ENCODE assay signal across 14 cellular contexts in the genomic region with DNA sequence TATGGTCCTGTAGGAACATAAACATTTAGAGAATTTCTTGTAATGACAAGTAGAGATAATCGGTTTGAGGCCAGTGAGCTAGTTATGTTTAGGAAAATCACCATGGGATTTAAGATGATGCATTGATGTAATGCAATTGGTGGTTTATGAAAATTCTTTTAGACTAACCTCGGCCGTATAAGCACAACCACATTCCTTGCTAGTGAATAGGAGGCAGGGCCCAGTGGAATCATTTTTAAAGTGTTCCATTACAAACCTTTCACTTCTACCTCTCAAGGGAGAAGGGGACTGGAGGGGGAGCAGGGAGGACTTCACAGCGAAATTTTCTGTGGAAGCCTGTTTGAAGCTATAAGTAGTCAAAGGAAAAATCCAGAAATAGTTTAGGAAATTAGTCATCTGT.
A peak's percentile ranks its signal among the peaks of the same experiment; 100 is the strongest.
DNase-seq lines count a peak whose midpoint lies in the region; TF ChIP-seq lines count a peak whose summit lies in the region.
"Had no signal": no experiment of that assay in that cellular context is flagged by ENCODE, and none has a peak within 500 bp of the region (broad histone marks: within the 10 kb centered on the region; RNA-seq: fewer than 3 reads in every experiment).

No MANE protein-coding gene starts in this region.

- peak; percentile 67 for DNase-seq in HT1080 (ENCODE audit: low read depth)
- peak; percentile 91 for DNase-seq in astrocyte of the cerebellum (ENCODE audit: low read depth)
- peak; percentile 85 for DNase-seq in kidney glomerular epithelial cell (lab: John Stamatoyannopoulos, UW)
- DNase-seq in activated naive CD4-positive, alpha-beta T cell treated with anti-CD3 and anti-CD28 coated beads, Interleukin-2, amount 50 U/mL, for 16 hours, result no peak
- DNase-seq in effector CD4-positive, alpha-beta T cell, result no peak
- no peak for DNase-seq in stimulated activated CD4-positive, alpha-beta T cell treated with anti-CD3 and anti-CD28 coated beads, Interleukin-2, amount 100 ng/mL, for 24 hours
- DNase-seq in retina, result no peak
- DNase-seq: activated CD4-positive, alpha-beta T cell treated with anti-CD3 and anti-CD28 coated beads for 1 hour; BE2C; H9; naive B cell; NCI-H2171 treated with DMSO at 0.1 percent for 48 hours; Right ventricle myocardium superior had no signal

- in situ Hi-C loops in astrocyte of the cerebellum (cut with HindIII; ENCODE audit: low sequenced_read_pairs), result no loop called here

- H2AFZ ChIP-seq in ACC112 (ENCODE audit: low read length, unreplicated experiment), result peak overlapping the region; percentile 28

- no peaks in the 10 kb centered on the region for H3K27me3 ChIP-seq in ACC112 (ENCODE audit: insufficient read depth, low read length)
- H3K27me3 ChIP-seq: BE2C had no signal

- H3K36me3 ChIP-seq in ACC112 (ENCODE audit: insufficient read depth, low read length), result no peaks in the 10 kb centered on the region
- H3K36me3 ChIP-seq: BE2C had no signal

- H3K27ac ChIP-seq in ACC112 (ENCODE audit: low read depth, low read length), result peak overlapping the region; percentile 93

- no peaks in the 10 kb centered on the region for H3K79me2 ChIP-seq in ACC112 (ENCODE audit: control insufficient read depth, insufficient read depth, low read length, unreplicated experiment)

- no peak overlapping the region for H3K4me3 ChIP-seq in ACC112 (ENCODE audit: low read depth, low read length)
- H3K4me3 ChIP-seq in astrocyte of the cerebellum (ENCODE audit: low read depth, low read length), result no peak overlapping the region

- no peak for TF ChIP-seq CTCF in astrocyte of the cerebellum (IDR thresholded peaks at IDR 0.05; ENCODE audit: low read depth, low read length, missing control alignments)

- peaks cover 24% of the 10 kb centered on the region for H3K4me1 ChIP-seq in ACC112 (ENCODE audit: control insufficient read depth, insufficient read depth, low read length, unreplicated experiment)
- H3K4me1 ChIP-seq: BE2C had no signal

Comparison
In these comparisons a context has a peak if more than half of its experiments do, and no peak if none do; other contexts are left out.
1. DNase-seq: peak in HT1080 (single experiment), astrocyte of the cerebellum (single experiment) and kidney glomerular epithelial cell (single experiment); none in activated naive CD4-positive, alpha-beta T cell treated with anti-CD3 and anti-CD28 coated beads, Interleukin-2, amount 50 U/mL, for 16 hours (single experiment), effector CD4-positive, alpha-beta T cell (single experiment), stimulated activated CD4-positive, alpha-beta T cell treated with anti-CD3 and anti-CD28 coated beads, Interleukin-2, amount 100 ng/mL, for 24 hours (0 of 2) and retina (single experiment).